Comparison of ENCODE assay signal across 8 cellular contexts in the genomic region with DNA sequence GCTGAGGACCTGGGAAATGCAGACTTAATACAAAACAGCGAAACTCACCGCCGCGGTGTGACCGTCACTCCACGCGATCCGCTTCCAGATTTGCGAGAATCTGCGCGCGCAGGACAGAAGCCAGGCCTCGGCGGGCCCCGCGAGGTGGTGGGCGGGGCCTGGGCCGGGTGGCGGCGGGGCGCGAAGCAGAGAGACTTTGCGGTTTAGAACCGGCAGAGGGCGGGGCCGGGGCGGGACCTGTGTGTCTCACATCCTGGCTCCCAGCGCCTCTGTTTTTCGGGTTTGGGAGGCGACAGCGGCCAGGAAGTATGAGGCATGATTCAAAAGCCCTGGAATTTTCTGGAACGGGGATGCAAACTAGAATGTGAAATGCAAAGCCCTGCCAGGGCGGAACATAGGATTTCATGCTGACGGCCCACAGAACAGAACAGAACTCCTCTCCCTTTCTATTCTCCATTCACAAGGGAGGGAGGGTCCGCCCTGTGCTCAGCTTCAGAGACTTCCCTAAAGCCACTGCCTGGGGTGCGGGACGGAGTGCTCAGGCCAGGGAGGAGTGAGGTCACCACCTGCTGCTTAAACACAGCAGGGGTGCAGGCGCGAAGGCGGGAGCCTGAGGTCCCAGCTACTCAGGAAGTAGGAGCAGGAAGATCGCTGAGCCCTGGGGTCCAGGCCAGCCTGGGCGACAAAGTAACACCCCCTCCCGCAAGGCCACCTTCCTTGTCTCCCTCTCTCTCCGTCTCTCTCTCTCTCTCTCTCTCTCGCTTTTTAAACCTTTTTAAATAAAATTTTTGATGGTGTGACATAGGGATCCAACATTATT. TPM values are rescaled to one million over a fixed set of nuclear protein-coding genes. Genes with fewer than 3 reads are reported as not detected.
DNase-seq lines count a peak whose midpoint lies in the region; ATAC-seq and TF ChIP-seq lines count a peak whose summit lies in the region.

No MANE protein-coding gene starts in this region.

- no peaks in the 10 kb centered on the region for H3K4me1 ChIP-seq in NT2/D1 (ENCODE audit: insufficient read depth, insufficient read length)

- intact Hi-C loops in CD14-positive monocyte (cut with micrococcal nuclease), result loop anchor here in 1 of 2 donors (5.0 kb wide), 1 partner anchor 53 kb away; a partner anchor contains a TSS

- peak; percentile 90 for DNase-seq in CD14-positive monocyte (ENCODE audit: low spot score)
- DNase-seq in HT-29 (ENCODE audit: low spot score), result peak; percentile 81
- peak; percentile 71 for DNase-seq in NT2/D1 (ENCODE audit: low read depth, low spot score)
- peak; percentile 90 for DNase-seq in activated T-cell treated with anti-CD3 and anti-CD28 coated beads for 4 hours
- DNase-seq in epithelial cell of esophagus (ENCODE audit: low read depth), result peak; percentile 97
- DNase-seq in middle frontal gyrus (ENCODE audit: extremely low spot score, low spot score), result peak; percentile 67
- DNase-seq in stimulated activated CD8-positive, alpha-beta memory T cell treated with anti-CD3 and anti-CD28 coated beads, Interleukin-15, amount 100 ng/mL, for 48 hours (ENCODE audit: low read depth in 2 of 2), result peak; percentile 82 to 86

- H3K4me1 Mint-ChIP-seq in CD14-positive monocyte, result peaks cover 35% of the 10 kb centered on the region

- no peaks in the 10 kb centered on the region; the same call in 1 of the 2 replicates for H3K9me3 ChIP-seq in NT2/D1 (ENCODE audit: insufficient read depth, low read length)

- H3K27me3 Mint-ChIP-seq in CD14-positive monocyte (ENCODE audit: low read depth in 3 of 3), result peaks cover 0 to 10% (median 0%) of the 10 kb centered on the region in 3 donors

- H3K27me3 ChIP-seq in NT2/D1 (ENCODE audit: insufficient read depth, insufficient read length), result no peaks in the 10 kb centered on the region

- peak; percentile 81 for ATAC-seq in GM19452 (IDR thresholded peaks at IDR 0.05; ENCODE audit: unreplicated experiment)

- H3K9me3 Mint-ChIP-seq in CD14-positive monocyte, result peaks cover 7 to 57% (median 28%) of the 10 kb centered on the region in 7 donors

- H3K36me3 Mint-ChIP-seq in CD14-positive monocyte, result peaks cover 0 to 2% of the 10 kb centered on the region in 2 donors

- peak overlapping the region; percentile 84 to 94 (median 89) for H3K27ac Mint-ChIP-seq in CD14-positive monocyte

- peak overlapping the region; percentile 96 to 99 for H3K4me3 Mint-ChIP-seq in CD14-positive monocyte

- H3K4me3 ChIP-seq in NT2/D1 (ENCODE audit: insufficient read length, low read depth) (peak overlapping the region; percentile 84), epithelial cell of esophagus (ENCODE audit: low read length) (peak overlapping the region; percentile 88)

- peak overlapping the region; percentile 92 for H3K9ac ChIP-seq in NT2/D1 (ENCODE audit: insufficient read length, low read depth)

- H3K36me3 ChIP-seq in NT2/D1 (ENCODE audit: insufficient read depth, insufficient read length, low read length), result peaks cover 8% of the 10 kb centered on the region

- peak; percentile 21 for TF ChIP-seq CTCF in CD14-positive monocyte (IDR thresholded peaks at IDR 0.05)
- TF ChIP-seq CTCF in epithelial cell of esophagus (IDR thresholded peaks at IDR 0.05; ENCODE audit: insufficient read depth, low read depth, low read length, missing control alignments), result no peak

RNA-seq across cellular contexts. Expression of a gene that starts 44.2 kb away (rescaled TPM):
- polyA plus RNA-seq in CD14-positive monocyte, result 10 to 100 TPM; 12.0 to 20.2 TPM
- 1.3 and 3.3 TPM in 2 replicates for total RNA-seq in HT-29 (2014; rRNA removed; shearing (Covaris generic))

RNA-seq across cellular contexts. Expression of a gene that starts 52.5 kb away (rescaled TPM):
- 1 to 10 TPM; 2.4 to 7.2 TPM for polyA plus RNA-seq in CD14-positive monocyte
- total RNA-seq in HT-29 (2014; rRNA removed; shearing (Covaris generic)), result 5.7 and 6.4 TPM in 2 replicates

Comparison
In these comparisons a context has a peak if more than half of its experiments do, and no peak if none do; other contexts are left out.
1. Peak in every context shown above with its lines: DNase-seq, ATAC-seq and H3K4me3 ChIP-seq.